In the genomic region with DNA sequence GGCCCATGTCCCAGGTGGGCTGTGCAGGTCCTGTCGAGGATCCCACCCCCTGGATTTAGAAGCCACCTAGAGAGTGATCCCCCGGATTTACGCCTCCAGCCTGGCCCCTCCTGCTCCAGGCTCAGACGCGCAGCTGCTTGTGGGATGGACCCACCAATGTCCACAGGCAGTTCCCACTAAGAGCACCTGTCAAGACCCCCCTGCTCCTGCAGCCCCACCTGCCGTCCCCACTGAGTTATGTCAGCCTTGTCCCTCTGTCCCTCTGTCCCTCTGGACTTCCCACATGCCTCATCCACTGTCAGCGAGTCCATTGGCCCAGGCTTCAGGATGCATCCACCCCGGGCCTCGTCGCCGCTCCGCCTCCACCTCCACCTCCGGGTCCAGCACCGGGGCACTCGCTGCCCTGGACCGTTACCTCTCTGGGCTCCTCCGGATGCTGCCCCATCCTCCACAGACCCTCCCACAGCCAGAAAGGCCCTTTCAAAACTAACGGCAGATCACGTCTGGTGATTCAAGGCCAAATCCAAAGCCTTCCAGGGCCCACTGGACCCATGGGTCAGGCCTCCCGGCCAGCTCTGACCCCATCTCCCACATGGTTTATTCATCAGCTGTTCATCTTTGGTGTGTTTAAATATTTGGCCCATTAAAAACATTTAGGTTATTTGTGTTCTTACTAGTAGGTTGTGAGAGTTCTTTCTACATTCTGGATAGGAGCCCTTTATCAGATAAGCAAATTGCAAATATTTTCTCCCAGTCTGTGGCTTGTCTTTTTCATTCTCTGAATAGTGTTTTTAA, we compare ENCODE assay signal across 1 cellular context.
TF ChIP-seq lines count a peak whose summit lies in the region.

No MANE protein-coding gene starts in this region.

TF ChIP-seq in IMR-90, 13 proteins besides CTCF, POLR2A, EP300 and RAD21:
- TF ChIP-seq MAFK (IDR thresholded peaks at IDR 0.05; ENCODE audit: low read depth, low read length) (no peak), FOS (IDR thresholded peaks at IDR 0.05; ENCODE audit: low read depth, low read length) (no peak), CEBPB (IDR thresholded peaks at IDR 0.05; ENCODE audit: low read depth, low read length) (no peak), CHD1 (IDR thresholded peaks at IDR 0.05; ENCODE audit: low read depth, low read length) (no peak), BHLHE40 (IDR thresholded peaks at IDR 0.05; ENCODE audit: low read depth, low read length) (no peak), RFX5 (IDR thresholded peaks at IDR 0.05; ENCODE audit: low read depth, low read length) (no peak), ELK1 (IDR thresholded peaks at IDR 0.05; ENCODE audit: borderline replicate concordance, low read depth, low read length) (no peak)
